Comparison of ENCODE assay signal across 23 cellular contexts in genomic region chr21:39196310-39196709, GRCh38. TPM values are rescaled to one million over a fixed set of nuclear protein-coding genes. Genes with fewer than 3 reads are reported as not detected.
DNase-seq lines count a peak whose midpoint lies in the region; ATAC-seq and TF ChIP-seq lines count a peak whose summit lies in the region.
"Had no signal": no experiment of that assay in that cellular context is flagged by ENCODE, and none has a peak within 500 bp of the region (broad histone marks: within the 10 kb centered on the region; RNA-seq: fewer than 3 reads in every experiment).

No MANE protein-coding gene starts in this region.

- H3K36me3 Mint-ChIP-seq in activated T-cell treated with anti-CD3 and anti-CD28 coated beads, Interleukin-2, amount 50 U/mL, for 4 hours (ENCODE audit: insufficient read depth) = peaks cover 48% of the 10 kb centered on the region
- peaks cover 70% of the 10 kb centered on the region for H3K36me3 Mint-ChIP-seq in activated T-helper 2 cell treated with anti-CD3 and anti-CD28 coated beads, Interferon-gamma antibody, Interleukin-2, Interleukin-4, amounts not matched to agents 10 μg/mL and 5 μg/mL and 100 μg/mL, durations not matched to agents 14 hours and 24 hours and 36 hours (ENCODE audit: low read depth)
- H3K36me3 Mint-ChIP-seq in naive thymus-derived CD4-positive, alpha-beta T cell = peaks cover 20 to 53% (median 37%) of the 10 kb centered on the region in 5 donors

- peaks cover 18% of the 10 kb centered on the region for H3K4me1 Mint-ChIP-seq in activated T-cell treated with anti-CD3 and anti-CD28 coated beads, Interleukin-2, amount 50 U/mL, for 4 hours (ENCODE audit: low read depth)
- H3K4me1 Mint-ChIP-seq in activated T-helper 2 cell treated with anti-CD3 and anti-CD28 coated beads, Interferon-gamma antibody, Interleukin-2, Interleukin-4, amounts not matched to agents 10 μg/mL and 5 μg/mL and 100 μg/mL, durations not matched to agents 14 hours and 24 hours and 36 hours (ENCODE audit: low read depth) = peaks cover 37% of the 10 kb centered on the region
- peaks cover 13 to 45% (median 31%) of the 10 kb centered on the region in 7 donors for H3K4me1 Mint-ChIP-seq in naive thymus-derived CD4-positive, alpha-beta T cell
- H3K4me1 Mint-ChIP-seq: CD14-positive monocyte had no signal

- no peaks in the 10 kb centered on the region for H3K9me3 Mint-ChIP-seq in activated T-cell treated with anti-CD3 and anti-CD28 coated beads, Interleukin-2, amount 50 U/mL, for 4 hours
- no peaks in the 10 kb centered on the region for H3K9me3 Mint-ChIP-seq in activated T-helper 2 cell treated with anti-CD3 and anti-CD28 coated beads, Interferon-gamma antibody, Interleukin-2, Interleukin-4, amounts not matched to agents 10 μg/mL and 5 μg/mL and 100 μg/mL, durations not matched to agents 14 hours and 24 hours and 36 hours
- no peaks in the 10 kb centered on the region for H3K9me3 Mint-ChIP-seq in naive thymus-derived CD4-positive, alpha-beta T cell
- H3K9me3 Mint-ChIP-seq: CD14-positive monocyte, H9, WTC11 had no signal

- CTCF ChIA-PET in HEK293 (lab: Yijun Ruan, JAX) = interaction anchor here (0.6 kb wide), 1 partner anchor 440 kb away, joined by 4 read pairs; no protein-coding TSS in a partner anchor
- CTCF ChIA-PET in naive thymus-derived CD4-positive, alpha-beta T cell (lab: Charles Lee) = no interaction called here

- POLR2A ChIA-PET in HEK293 (lab: Yijun Ruan, JAX) = no interaction called here
- POLR2A ChIA-PET in naive thymus-derived CD4-positive, alpha-beta T cell (lab: Charles Lee) = no interaction called here

- no peak overlapping the region for H3K4me3 ChIP-seq in HEK293 (ENCODE audit: low read depth, low read length)
- no peak overlapping the region for H3K4me3 ChIP-seq in naive thymus-derived CD4-positive, alpha-beta T cell (ENCODE audit: low read length)
- H3K4me3 ChIP-seq: esophagus squamous epithelium, GM12878, left ventricle myocardium inferior, smooth muscle cell, thoracic aorta had no signal

- TF ChIP-seq CTCF in HEK293 (tag by site-specific recombination; IDR thresholded peaks at IDR 0.05) = no peak

- ATAC-seq in activated T-cell treated with anti-CD3 and anti-CD28 coated beads, Interleukin-2, amount 50 U/mL, for 4 hours = peak in 1 of 2 donors; percentile 61
- ATAC-seq in naive thymus-derived CD4-positive, alpha-beta T cell = no peak
- ATAC-seq: GM12878, WTC11 had no signal

- no peaks in the 10 kb centered on the region for H3K4me1 ChIP-seq in HEK293 (ENCODE audit: control insufficient read depth, insufficient read depth, low read length)
- H3K4me1 ChIP-seq in naive thymus-derived CD4-positive, alpha-beta T cell (ENCODE audit: control insufficient read depth in 2 of 2, insufficient read depth in 2 of 2, low read length in 2 of 2) = peaks cover 0 to 7% of the 10 kb centered on the region in 2 donors
- H3K4me1 ChIP-seq: esophagus squamous epithelium had no signal

- no peaks in the 10 kb centered on the region for H3K9me3 ChIP-seq in HEK293 (ENCODE audit: control insufficient read depth, insufficient read depth, low read depth, low read length)
- no peaks in the 10 kb centered on the region for H3K9me3 ChIP-seq in naive thymus-derived CD4-positive, alpha-beta T cell (ENCODE audit: control insufficient read depth in 2 of 3, low read length in 3 of 3)
- H3K9me3 ChIP-seq: esophagus squamous epithelium, left ventricle myocardium inferior, thoracic aorta had no signal

- H3K4me3 Mint-ChIP-seq in activated T-cell treated with anti-CD3 and anti-CD28 coated beads, Interleukin-2, amount 50 U/mL, for 4 hours = peak overlapping the region; percentile 24
- peak overlapping the region; percentile 27 for H3K4me3 Mint-ChIP-seq in activated T-helper 2 cell treated with anti-CD3 and anti-CD28 coated beads, Interferon-gamma antibody, Interleukin-2, Interleukin-4, amounts not matched to agents 10 μg/mL and 5 μg/mL and 100 μg/mL, durations not matched to agents 14 hours and 24 hours and 36 hours (ENCODE audit: low read depth)
- H3K4me3 Mint-ChIP-seq in naive thymus-derived CD4-positive, alpha-beta T cell = peak overlapping the region in 4 of 10 donors; percentile 19 to 58 (median 43)
- H3K4me3 Mint-ChIP-seq: CD14-positive monocyte, H9, WTC11 had no signal

- H3K27me3 ChIP-seq in naive thymus-derived CD4-positive, alpha-beta T cell (ENCODE audit: control insufficient read depth in 2 of 2, insufficient read depth in 2 of 2, low read length in 2 of 2) = no peaks in the 10 kb centered on the region
- H3K27me3 ChIP-seq: esophagus squamous epithelium had no signal

- H3K27me3 Mint-ChIP-seq in activated T-cell treated with anti-CD3 and anti-CD28 coated beads, Interleukin-2, amount 50 U/mL, for 4 hours (ENCODE audit: low read depth) = no peaks in the 10 kb centered on the region
- H3K27me3 Mint-ChIP-seq in activated T-helper 2 cell treated with anti-CD3 and anti-CD28 coated beads, Interferon-gamma antibody, Interleukin-2, Interleukin-4, amounts not matched to agents 10 μg/mL and 5 μg/mL and 100 μg/mL, durations not matched to agents 14 hours and 24 hours and 36 hours (ENCODE audit: low read depth) = no peaks in the 10 kb centered on the region
- no peaks in the 10 kb centered on the region for H3K27me3 Mint-ChIP-seq in naive thymus-derived CD4-positive, alpha-beta T cell

- intact Hi-C loops in activated T-helper 2 cell treated with anti-CD3 and anti-CD28 coated beads, Interferon-gamma antibody, Interleukin-2, Interleukin-4, amounts not matched to agents 10 μg/mL and 5 μg/mL and 100 μg/mL, durations not matched to agents 14 hours and 24 hours and 36 hours (cut with micrococcal nuclease) = no loop called here
- intact Hi-C loops in naive thymus-derived CD4-positive, alpha-beta T cell (cut with micrococcal nuclease) = no loop called here

- peak overlapping the region; percentile 56 for H3K27ac Mint-ChIP-seq in activated T-helper 2 cell treated with anti-CD3 and anti-CD28 coated beads, Interferon-gamma antibody, Interleukin-2, Interleukin-4, amounts not matched to agents 10 μg/mL and 5 μg/mL and 100 μg/mL, durations not matched to agents 14 hours and 24 hours and 36 hours
- H3K27ac Mint-ChIP-seq in naive thymus-derived CD4-positive, alpha-beta T cell = peak overlapping the region in 6 of 9 donors; percentile 4 to 72 (median 34)
- H3K27ac Mint-ChIP-seq: WTC11 had no signal

- H3K36me3 ChIP-seq in HEK293 (ENCODE audit: control insufficient read depth in 2 of 2, insufficient read depth in 1 of 2, low read length in 2 of 2) = peaks cover 26 to 62% of the 10 kb centered on the region in 2 experiments
- peaks cover 0 to 61% (median 8%) of the 10 kb centered on the region in 3 experiments for H3K36me3 ChIP-seq in naive thymus-derived CD4-positive, alpha-beta T cell (ENCODE audit: control insufficient read depth in 2 of 3, insufficient read depth in 3 of 3, low read length in 3 of 3)

- no peak for DNase-seq in activated T-cell treated with anti-CD3 and anti-CD28 coated beads, Interleukin-2, amount 50 U/mL, for 4 hours
- DNase-seq in activated T-cell treated with anti-CD3 and anti-CD28 coated beads, Interleukin-2, amount 50 U/mL, for 1 hour = no peak
- no peak for DNase-seq in activated T-helper 2 cell treated with anti-CD3 and anti-CD28 coated beads, Interferon-gamma antibody, Interleukin-2, Interleukin-4, amounts not matched to agents 10 μg/mL and 5 μg/mL and 100 μg/mL, durations not matched to agents 14 hours and 24 hours and 36 hours (ENCODE audit: low spot score)
- DNase-seq in naive thymus-derived CD4-positive, alpha-beta T cell = no peak
- no peak for DNase-seq in stimulated activated CD4-positive, alpha-beta T cell treated with anti-CD3 and anti-CD28 coated beads, Interleukin-4, amount 100 ng/mL, for 4 hours
- no peak for DNase-seq in stimulated activated CD4-positive, alpha-beta T cell treated with anti-CD3 and anti-CD28 coated beads, Interleukin-15, amount 100 ng/mL, for 24 hours
- DNase-seq in cortex of kidney (lab: John Stamatoyannopoulos, UW) = no peak
- DNase-seq: activated CD8-positive, alpha-beta memory T cell treated with anti-CD3 and anti-CD28 coated beads, Interleukin-2, amount 50 U/mL, for 48 hours; central memory CD4-positive, alpha-beta T cell; DMS53; effector CD4-positive, alpha-beta T cell; esophagus squamous epithelium; H9; left ventricle myocardium inferior; NCI-H1417; NCI-H524 treated with DMSO at 0.1 percent for 48 hours; SHP77 treated with DMSO at 0.1 percent for 48 hours had no signal

- H3K27ac ChIP-seq in HEK293 (ENCODE audit: extremely low read depth, low read depth, low read length) = no peak overlapping the region
- no peak overlapping the region for H3K27ac ChIP-seq in naive thymus-derived CD4-positive, alpha-beta T cell (ENCODE audit: low read depth, low read length)
- H3K27ac ChIP-seq: esophagus squamous epithelium, left ventricle myocardium inferior, thoracic aorta had no signal

TF ChIP-seq in HEK293, 187 proteins besides CTCF, POLR2A, EP300 and RAD21:
- no peak for TF ChIP-seq ZNF776 (tag by site-specific recombination; IDR thresholded peaks at IDR 0.05; ENCODE audit: borderline replicate concordance)
- TF ChIP-seq PRDM1 (tag by site-specific recombination; IDR thresholded peaks at IDR 0.05) = peak; percentile 52; the same call in 1 of the 2 replicates
- no peak for TF ChIP-seq ZNF707 (tag by site-specific recombination; IDR thresholded peaks at IDR 0.05)
- no peak for TF ChIP-seq ZNF221 (tag by site-specific recombination; IDR thresholded peaks at IDR 0.05; ENCODE audit: borderline replicate concordance)

RNA-seq across cellular contexts. Expression of gene PSMG1, which starts 13.1 kb away (rescaled TPM):
- total RNA-seq in activated T-cell treated with anti-CD3 and anti-CD28 coated beads, Interleukin-2, amount 50 U/mL, for 4 hours = 10 to 100 TPM; 66.4 to 95.3 (median 88.8) TPM
- 79.7 and 85.2 TPM in 2 replicates for total RNA-seq in activated T-helper 2 cell treated with anti-CD3 and anti-CD28 coated beads, Interferon-gamma antibody, Interleukin-2, Interleukin-4, amounts not matched to agents 10 μg/mL and 5 μg/mL and 100 μg/mL, durations not matched to agents 14 hours and 24 hours and 36 hours
- total RNA-seq in naive thymus-derived CD4-positive, alpha-beta T cell = 10 to 100 TPM in 4 of 5 experiments, 1 to 10 TPM in 1; 9.8 to 62.5 (median 16.9) TPM
- 10 to 100 TPM; 46.2 to 48.2 TPM for polyA plus RNA-seq in naive thymus-derived CD4-positive, alpha-beta T cell
